Comparison of ENCODE assay signal across 20 cellular contexts in genomic region chr1:230833511-230833910, GRCh38.
"Had no signal": no experiment of that assay in that cellular context is flagged by ENCODE, and none has a peak within 500 bp of the region (broad histone marks: within the 10 kb centered on the region; RNA-seq: fewer than 3 reads in every experiment).

No MANE protein-coding gene starts in this region.

- H3K4me1 ChIP-seq: foreskin keratinocyte, left lung, prostate gland had no signal

- H3K4me3 ChIP-seq: dorsolateral prefrontal cortex, gastroesophageal sphincter, heart left ventricle, hepatocyte, left lung, mucosa of descending colon, neural progenitor cell, prostate gland, right atrium auricular region, sigmoid colon, thoracic aorta, tibial nerve, upper lobe of right lung, uterus had no signal

- H3K27ac ChIP-seq: foreskin keratinocyte, gastroesophageal sphincter, heart left ventricle, hepatocyte, left lung, neural progenitor cell, prostate gland, right atrium auricular region, sigmoid colon, thoracic aorta, upper lobe of right lung, uterus had no signal

- H3K27me3 ChIP-seq: dorsolateral prefrontal cortex, foreskin keratinocyte, gastroesophageal sphincter, heart left ventricle, hepatocyte, left lung, neural progenitor cell, right atrium auricular region, sigmoid colon, tibial nerve, upper lobe of right lung, uterus had no signal

- H3K36me3 ChIP-seq: neural progenitor cell, prostate gland, uterus had no signal

- DNase-seq: dorsolateral prefrontal cortex; effector CD4-positive, alpha-beta T cell; foreskin keratinocyte; heart left ventricle; kidney; left lung; mesenchymal stem cell; mucosa of descending colon; naive B cell; sigmoid colon; stimulated activated naive B cell treated with anti-CD40 and anti-IgM and Interleukin-4, amounts not matched to agents 10 μg/mL and 1 μg/mL and 100 μg/mL, for 72 hours; upper lobe of right lung; uterus had no signal

- ATAC-seq: foreskin keratinocyte; gastroesophageal sphincter; left lung; mucosa of descending colon; stimulated activated naive B cell treated with anti-CD40 and anti-IgM and Interleukin-4, amounts not matched to agents 10 μg/mL and 1 μg/mL and 100 μg/mL, for 72 hours had no signal

- H3K9me3 ChIP-seq: gastroesophageal sphincter, heart left ventricle, left lung, mucosa of descending colon, prostate gland, right atrium auricular region, sigmoid colon, thoracic aorta, tibial nerve, upper lobe of right lung, uterus had no signal
